ENCODE assay signal across 14 cellular contexts in genomic region chr22:20273720-20274119, GRCh38. TPM values are rescaled to one million over a fixed set of nuclear protein-coding genes. Genes with fewer than 3 reads are reported as not detected.
DNase-seq lines count a peak whose midpoint lies in the region; ATAC-seq and TF ChIP-seq lines count a peak whose summit lies in the region.
"Had no signal": no experiment of that assay in that cellular context is flagged by ENCODE, and none has a peak within 500 bp of the region (broad histone marks: within the 10 kb centered on the region; RNA-seq: fewer than 3 reads in every experiment).

No MANE protein-coding gene starts in this region.

- H3K36me3 ChIP-seq in BLaER1 treated with 17β-estradiol and CSF1 and Interleukin-3, amounts not matched to agents 10 nM and 100 nM, result no peaks in the 10 kb centered on the region
- H3K36me3 ChIP-seq in IMR-90 (ENCODE audit: control insufficient read depth, insufficient read depth, low read length) (no peaks in the 10 kb centered on the region), ectodermal cell (ENCODE audit: control insufficient read depth, insufficient read depth, low read length) (no peaks in the 10 kb centered on the region)

- intact Hi-C loops in IMR-90 (cut with micrococcal nuclease), result no loop called here

- H4K8ac ChIP-seq in IMR-90 (ENCODE audit: low read depth in 2 of 2, low read length in 2 of 2), result no peak overlapping the region

- H3K56ac ChIP-seq in IMR-90 (ENCODE audit: extremely low read depth, insufficient read depth, low read length), result no peak overlapping the region

- peaks cover 41 to 94% (median 84%) of the 10 kb centered on the region in 10 experiments for H3K4me1 ChIP-seq in BLaER1 treated with 17β-estradiol and CSF1 and Interleukin-3, amounts not matched to agents 10 nM and 100 nM
- H3K4me1 ChIP-seq in IMR-90 (ENCODE audit: control insufficient read depth, insufficient read depth, low read length) (no peaks in the 10 kb centered on the region), ectodermal cell (ENCODE audit: control insufficient read depth, insufficient read depth, low read length) (peaks cover 17% of the 10 kb centered on the region)

- TF ChIP-seq CTCF in IMR-90 (conservative IDR thresholded peaks at IDR 0.05; ENCODE audit: low read depth, low read length), result no peak

- H3K4ac ChIP-seq in IMR-90 (ENCODE audit: low read depth, low read length), result no peak overlapping the region

- no peaks in the 10 kb centered on the region for H3K9me1 ChIP-seq in IMR-90 (ENCODE audit: insufficient read depth, low read length)

- DNase-seq in IMR-90 (no peak), retina (peak; percentile 44), NCI-H510A treated with DMSO at 0.1 percent for 48 hours (lab: John Stamatoyannopoulos, UW) (no peak), GDM1 (lab: John Stamatoyannopoulos, UW) (no peak), SIG-M5 treated with dmso at 0.1 percent for 504 hours (lab: John Stamatoyannopoulos, UW; ENCODE audit: unreplicated experiment) (no peak)
- DNase-seq: Caco-2, DMS79, HCEC 1CT had no signal

- peak overlapping the region in 7 of 11 experiments; percentile 35 to 68 (median 61); a peak in 11 of 22 replicates for H3K9ac ChIP-seq in BLaER1 treated with 17β-estradiol and CSF1 and Interleukin-3, amounts not matched to agents 10 nM and 100 nM
- no peak overlapping the region for H3K9ac ChIP-seq in IMR-90 (ENCODE audit: low read depth, low read length)

- H2BK5ac ChIP-seq in IMR-90 (ENCODE audit: low read depth, low read length, poor library complexity, severe bottlenecking), result no peak overlapping the region

- no peaks in the 10 kb centered on the region for H3K27me3 ChIP-seq in BLaER1 treated with 17β-estradiol and CSF1 and Interleukin-3, amounts not matched to agents 10 nM and 100 nM
- H3K27me3 ChIP-seq in IMR-90 (ENCODE audit: control insufficient read depth, insufficient read depth, low read length) (peaks cover 8% of the 10 kb centered on the region; the same call in 1 of the 2 replicates), ectodermal cell (ENCODE audit: control insufficient read depth, insufficient read depth, low read length, poor library complexity, severe bottlenecking) (no peaks in the 10 kb centered on the region)

- in situ Hi-C loops in IMR-90 (cut with MboI; ENCODE audit: low sequenced_read_pairs), result no loop called here

- TF ChIP-seq POLR2A in IMR-90 (IDR thresholded peaks at IDR 0.05; ENCODE audit: low read depth, low read length), result no peak

- H3K4me2 ChIP-seq in BLaER1 treated with 17β-estradiol and CSF1 and Interleukin-3, amounts not matched to agents 10 nM and 100 nM, result peak overlapping the region; percentile 70 to 98 (median 87)
- H3K4me2 ChIP-seq in IMR-90 (ENCODE audit: low read depth, low read length), result no peak overlapping the region

- H4K20me1 ChIP-seq in BLaER1 treated with 17β-estradiol and CSF1 and Interleukin-3, amounts not matched to agents 10 nM and 100 nM, result no peaks in the 10 kb centered on the region
- no peaks in the 10 kb centered on the region for H4K20me1 ChIP-seq in IMR-90 (ENCODE audit: insufficient read depth, low read length)

- H4K5ac ChIP-seq in IMR-90 (ENCODE audit: low read depth, low read length), result no peak overlapping the region

- WGBS in IMR-90 (ENCODE audit: extremely low coverage in 2 of 2, insufficient read length in 1 of 2), 2 experiments, result 50% methylated on average over 9 of the region's 11 CpGs; no CpG with 5 or more reads in 1 of the 2 experiments
- 77 to 78% methylated on average over 11 of the region's 11 CpGs for WGBS in ectodermal cell, 2 experiments

- no peak overlapping the region for H3K23ac ChIP-seq in IMR-90 (ENCODE audit: low read depth, low read length)

- POLR2A ChIA-PET in IMR-90 (lab: Charles Lee; ENCODE audit: unreplicated experiment), result no interaction called here

- CTCF ChIA-PET in IMR-90 (lab: Yijun Ruan, JAX), result no interaction called here

- no peak for ATAC-seq in IMR-90 (ENCODE audit: low read depth)
- ATAC-seq: CD8-positive, alpha-beta T cell; K562 had no signal

- dilution Hi-C loops in IMR-90 (cut with HindIII; ENCODE audit: low sequenced_read_pairs, unreplicated experiment), result no loop called here

- H2BK120ac ChIP-seq in IMR-90 (ENCODE audit: low read depth, low read length), result no peak overlapping the region

- no peak overlapping the region for H2AK9ac ChIP-seq in IMR-90 (replicated peaks; ENCODE audit: low read depth, low read length, poor library complexity)

- peak overlapping the region in 8 of 11 experiments; percentile 16 to 71 (median 56); a peak in 14 of 22 replicates for H3K27ac ChIP-seq in BLaER1 treated with 17β-estradiol and CSF1 and Interleukin-3, amounts not matched to agents 10 nM and 100 nM
- H3K27ac ChIP-seq in IMR-90 (ENCODE audit: insufficient read depth, low read length), result no peak overlapping the region
- peak overlapping the region; percentile 16 for H3K27ac ChIP-seq in ectodermal cell (ENCODE audit: insufficient read depth, low read depth, low read length, poor library complexity, severe bottlenecking)
- H3K27ac ChIP-seq: HL-60 had no signal

- no peak overlapping the region for H3K18ac ChIP-seq in IMR-90 (ENCODE audit: low read depth, low read length)

- no TSS peak for BruUV-seq in IMR-90 (replicated peaks; lab: Mats Ljungman, UMichigan)

- H2AFZ ChIP-seq in IMR-90 (replicated peaks; ENCODE audit: low read length, poor library complexity), result peak overlapping the region; percentile 67

- TF ChIP-seq RAD21 in IMR-90 (IDR thresholded peaks at IDR 0.05; ENCODE audit: low read length), result no peak

- no peak overlapping the region; a peak in 2 of 20 replicates for H3K4me3 ChIP-seq in BLaER1 treated with 17β-estradiol and CSF1 and Interleukin-3, amounts not matched to agents 10 nM and 100 nM
- H3K4me3 ChIP-seq in IMR-90 (ENCODE audit: insufficient read depth, low read depth, low read length), result no peak overlapping the region
- H3K4me3 ChIP-seq in ectodermal cell (ENCODE audit: insufficient read depth, low read depth, low read length), result no peak overlapping the region
- H3K4me3 ChIP-seq: K562 had no signal

- no peak overlapping the region for H2BK15ac ChIP-seq in IMR-90 (ENCODE audit: low read depth, low read length)

- no peak overlapping the region for H3K14ac ChIP-seq in IMR-90 (replicated peaks; ENCODE audit: low read depth, low read length)

- H2AK5ac ChIP-seq in IMR-90 (ENCODE audit: low read depth, low read length), result no peak overlapping the region

- no peaks in the 10 kb centered on the region for H3K79me1 ChIP-seq in IMR-90 (ENCODE audit: low read depth in 1 of 2, low read length in 2 of 2)

- H4K91ac ChIP-seq in IMR-90 (ENCODE audit: insufficient read depth, low read depth, low read length), result no peak overlapping the region

- no peak overlapping the region for H2BK20ac ChIP-seq in IMR-90 (ENCODE audit: low read depth, low read length)

- H3K9me3 ChIP-seq in BLaER1 treated with 17β-estradiol and CSF1 and Interleukin-3, amounts not matched to agents 10 nM and 100 nM (replicated peaks in 1 of 11), result no peaks in the 10 kb centered on the region
- H3K9me3 ChIP-seq in IMR-90 (ENCODE audit: control insufficient read depth, insufficient read depth, low read length) (no peaks in the 10 kb centered on the region), ectodermal cell (ENCODE audit: control insufficient read depth, low read length) (no peaks in the 10 kb centered on the region)
- H3K9me3 ChIP-seq: Caco-2 had no signal

TF ChIP-seq in IMR-90, 13 proteins besides CTCF, POLR2A, EP300 and RAD21 (continues in another document):
- TF ChIP-seq MAZ (IDR thresholded peaks at IDR 0.05; ENCODE audit: borderline replicate concordance, low read depth, low read length), result no peak
- no peak for TF ChIP-seq RFX5 (IDR thresholded peaks at IDR 0.05; ENCODE audit: low read depth, low read length)
- TF ChIP-seq ELK1 (IDR thresholded peaks at IDR 0.05; ENCODE audit: borderline replicate concordance, low read depth, low read length), result no peak
- no peak for TF ChIP-seq NFE2L2 (IDR thresholded peaks at IDR 0.05; ENCODE audit: low read depth, low read length)
- TF ChIP-seq MXI1 (IDR thresholded peaks at IDR 0.05; ENCODE audit: borderline replicate concordance, low read depth, low read length), result no peak
- no peak for TF ChIP-seq CHD1 (IDR thresholded peaks at IDR 0.05; ENCODE audit: low read depth, low read length)
- no peak for TF ChIP-seq SMC3 (IDR thresholded peaks at IDR 0.05; ENCODE audit: low read depth, low read length)
- TF ChIP-seq RCOR1 (IDR thresholded peaks at IDR 0.05; ENCODE audit: insufficient replicate concordance, low read length), result no peak
- no peak for TF ChIP-seq FOS (IDR thresholded peaks at IDR 0.05; ENCODE audit: low read depth, low read length)
- no peak for TF ChIP-seq USF2 (IDR thresholded peaks at IDR 0.05; ENCODE audit: low read depth, low read length)

RNA-seq across cellular contexts. Expression of gene RTN4R, which starts 5.6 kb away (rescaled TPM):
- total RNA-seq in IMR-90 (2012; rRNA removed), result 0.18 and 0.28 TPM in 2 replicates
- polyA plus RNA-seq in IMR-90 (2012; rRNA removed), result 0.94 and 1.2 TPM in 2 replicates
- polyA plus RNA-seq in IMR-90 (2012; cell fraction: cytosol; rRNA removed), result 0.74 and 1.8 TPM in 2 replicates
- 0.83 and 1.5 TPM in 2 replicates for polyA plus RNA-seq in IMR-90 (2012; cell fraction: nucleus; rRNA removed; ENCODE audit: low replicate concordance)
- 27.5 TPM for polyA plus RNA-seq in ectodermal cell (2013, experiment 1 of 4)
- 25.9 TPM for polyA plus RNA-seq in ectodermal cell (2013, experiment 2 of 4)
- polyA plus RNA-seq in ectodermal cell (2013, experiment 3 of 4), result 23.4 TPM
- 22.3 TPM for polyA plus RNA-seq in ectodermal cell (2013, experiment 4 of 4)
- polyA plus RNA-seq: CD14-positive monocyte had no signal

RNA-seq across cellular contexts. Expression of gene DGCR6L, which starts 46.1 kb away (rescaled TPM):
- 65.4 and 68.6 TPM in 2 replicates for total RNA-seq in IMR-90 (2012; rRNA removed)
- 80.4 and 95.2 TPM in 2 replicates for polyA plus RNA-seq in IMR-90 (2012; rRNA removed)
- 119 and 128 TPM in 2 replicates for polyA plus RNA-seq in IMR-90 (2012; cell fraction: cytosol; rRNA removed)
- 30.9 and 64.5 TPM in 2 replicates for polyA plus RNA-seq in IMR-90 (2012; cell fraction: nucleus; rRNA removed; ENCODE audit: low replicate concordance)
- 50.2 TPM for polyA plus RNA-seq in ectodermal cell (2013, experiment 1 of 4)
- 38.1 TPM for polyA plus RNA-seq in ectodermal cell (2013, experiment 2 of 4)
- 47.2 TPM for polyA plus RNA-seq in ectodermal cell (2013, experiment 3 of 4)
- 46.1 TPM for polyA plus RNA-seq in ectodermal cell (2013, experiment 4 of 4)
